Comparison of ENCODE assay signal across 1 cellular context in the genomic region with DNA sequence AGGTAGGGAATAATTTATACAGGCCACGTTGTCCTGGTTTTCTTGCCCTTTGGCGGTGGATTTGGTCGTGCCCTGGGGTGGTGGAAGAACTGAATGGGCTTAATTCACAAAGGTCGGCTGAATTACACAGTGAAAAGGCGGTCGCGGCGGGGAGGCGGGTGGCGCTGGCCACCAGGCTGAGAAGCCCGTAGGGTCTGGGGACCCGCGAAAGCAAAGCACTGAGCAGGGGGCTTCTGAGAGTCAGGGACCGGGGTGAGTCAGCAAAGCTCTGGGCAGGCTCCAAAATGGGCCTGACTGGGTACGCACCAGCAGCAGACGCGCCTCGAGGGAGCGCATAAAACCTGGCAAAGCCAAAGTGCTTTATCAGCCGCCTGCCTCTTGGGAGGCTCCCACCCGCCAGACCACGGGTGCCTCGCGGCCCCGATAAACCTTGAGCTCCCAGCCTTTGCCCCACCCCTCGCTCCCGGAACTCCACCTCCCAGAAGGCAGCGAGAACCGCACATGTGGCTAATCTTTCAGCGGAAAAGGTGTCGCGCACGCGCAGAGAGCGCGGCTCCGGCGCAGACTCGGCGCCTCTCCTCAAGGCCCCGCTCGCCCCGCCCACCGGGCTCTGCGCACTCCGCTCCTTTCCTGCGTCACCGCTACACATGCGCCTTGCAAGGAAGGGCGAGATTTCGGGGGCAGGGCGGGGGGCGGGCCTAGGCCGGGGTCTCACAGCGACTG.
TF ChIP-seq lines count a peak whose summit lies in the region.

No MANE protein-coding gene starts in this region.

TF ChIP-seq in HepG2, 621 proteins besides CTCF, POLR2A, EP300 and RAD21 (continued from another document and continues in another):
- TF ChIP-seq PAF1 (CRISPR knock-in tag; IDR thresholded peaks at IDR 0.05) (no peak), MAF1 (CRISPR knock-in tag; IDR thresholded peaks at IDR 0.05; ENCODE audit: borderline replicate concordance) (no peak), PTBP1 (IDR thresholded peaks at IDR 0.05; ENCODE audit: low read depth, low read length, poor library complexity, severe bottlenecking) (peak; percentile 68), XBP1 (CRISPR knock-in tag; IDR thresholded peaks at IDR 0.05) (peak; percentile 49; the same call in 1 of the 2 replicates), TSC22D2 (CRISPR knock-in tag; IDR thresholded peaks at IDR 0.05; ENCODE audit: borderline replicate concordance) (peak; percentile 51; the same call in 1 of the 2 replicates), ZNF570 (CRISPR knock-in tag; IDR thresholded peaks at IDR 0.05; ENCODE audit: borderline replicate concordance) (no peak), ZNF878 (CRISPR knock-in tag; IDR thresholded peaks at IDR 0.05) (0 out of 2 replicates have a peak, but pooled peaks have one; percentile 19), ZNF777 (CRISPR knock-in tag; IDR thresholded peaks at IDR 0.05) (no peak), SP5 (CRISPR knock-in tag; IDR thresholded peaks at IDR 0.05; ENCODE audit: borderline replicate concordance, low read depth) (peak; percentile 47; the same call in 1 of the 2 replicates), ZNF883 (CRISPR knock-in tag; IDR thresholded peaks at IDR 0.05; ENCODE audit: not compliant biosample characterization) (peak; percentile 48), ZNF598 (CRISPR knock-in tag; IDR thresholded peaks at IDR 0.05; ENCODE audit: borderline replicate concordance) (peak; percentile 69; the same call in 1 of the 2 replicates), FOXK1 (CRISPR knock-in tag; IDR thresholded peaks at IDR 0.05; ENCODE audit: borderline replicate concordance, low read depth) (0 out of 2 replicates have a peak, but pooled peaks have one; percentile 53), PHF5A (CRISPR knock-in tag; IDR thresholded peaks at IDR 0.05; ENCODE audit: low read depth, unreplicated experiment) (no peak), KDM5A (IDR thresholded peaks at IDR 0.05; ENCODE audit: borderline replicate concordance, low read length) (no peak), ZSCAN9 (CRISPR knock-in tag; IDR thresholded peaks at IDR 0.05; ENCODE audit: borderline replicate concordance) (peak; percentile 81), HNRNPL (IDR thresholded peaks at IDR 0.05; ENCODE audit: low read depth, low read length) (0 out of 2 replicates have a peak, but pooled peaks have one; percentile 62), MLLT10 (CRISPR knock-in tag; IDR thresholded peaks at IDR 0.05) (no peak), SAFB2 (CRISPR knock-in tag; IDR thresholded peaks at IDR 0.05; ENCODE audit: borderline replicate concordance, low read depth) (peak; percentile 44; the same call in 1 of the 2 replicates), REL (CRISPR knock-in tag; conservative IDR thresholded peaks at IDR 0.05) (no peak), SOX6 (IDR thresholded peaks at IDR 0.05) (no peak), SOX6 (CRISPR knock-in tag; IDR thresholded peaks at IDR 0.05) (peak; percentile 50; the same call in 1 of the 2 replicates), ZNF557 (CRISPR knock-in tag; IDR thresholded peaks at IDR 0.05) (peak; percentile 51; the same call in 1 of the 2 replicates), RNF2 (conservative IDR thresholded peaks at IDR 0.05; ENCODE audit: low read depth) (peak; percentile 83), SCMH1 (CRISPR knock-in tag; IDR thresholded peaks at IDR 0.05; ENCODE audit: borderline replicate concordance) (no peak), RFX1 (IDR thresholded peaks at IDR 0.05) (no peak), XRCC5 (optimal IDR thresholded peaks at IDR 0.05; ENCODE audit: low read length) (peak; percentile 41), ELF1 (CRISPR knock-in tag; IDR thresholded peaks at IDR 0.05) (peak; percentile 91), ZNF619 (CRISPR knock-in tag; IDR thresholded peaks at IDR 0.05) (peak; percentile 19; the same call in 1 of the 2 replicates)
- TF ChIP-seq, protein P1, sequence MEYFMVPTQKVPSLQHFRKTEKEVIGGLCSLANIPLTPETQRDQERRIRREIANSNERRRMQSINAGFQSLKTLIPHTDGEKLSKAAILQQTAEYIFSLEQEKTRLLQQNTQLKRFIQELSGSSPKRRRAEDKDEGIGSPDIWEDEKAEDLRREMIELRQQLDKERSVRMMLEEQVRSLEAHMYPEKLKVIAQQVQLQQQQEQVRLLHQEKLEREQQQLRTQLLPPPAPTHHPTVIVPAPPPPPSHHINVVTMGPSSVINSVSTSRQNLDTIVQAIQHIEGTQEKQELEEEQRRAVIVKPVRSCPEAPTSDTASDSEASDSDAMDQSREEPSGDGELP (IDR thresholded peaks at IDR 0.05; ENCODE audit: borderline replicate concordance, low read depth): peak; percentile 43; the same call in 1 of the 2 replicates
- TF ChIP-seq, protein P2, sequence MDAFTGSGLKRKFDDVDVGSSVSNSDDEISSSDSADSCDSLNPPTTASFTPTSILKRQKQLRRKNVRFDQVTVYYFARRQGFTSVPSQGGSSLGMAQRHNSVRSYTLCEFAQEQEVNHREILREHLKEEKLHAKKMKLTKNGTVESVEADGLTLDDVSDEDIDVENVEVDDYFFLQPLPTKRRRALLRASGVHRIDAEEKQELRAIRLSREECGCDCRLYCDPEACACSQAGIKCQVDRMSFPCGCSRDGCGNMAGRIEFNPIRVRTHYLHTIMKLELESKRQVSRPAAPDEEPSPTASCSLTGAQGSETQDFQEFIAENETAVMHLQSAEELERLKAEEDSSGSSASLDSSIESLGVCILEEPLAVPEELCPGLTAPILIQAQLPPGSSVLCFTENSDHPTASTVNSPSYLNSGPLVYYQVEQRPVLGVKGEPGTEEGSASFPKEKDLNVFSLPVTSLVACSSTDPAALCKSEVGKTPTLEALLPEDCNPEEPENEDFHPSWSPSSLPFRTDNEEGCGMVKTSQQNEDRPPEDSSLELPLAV (CRISPR knock-in tag; conservative IDR thresholded peaks at IDR 0.05; ENCODE audit: low read depth): no peak
- TF ChIP-seq, protein P3, sequence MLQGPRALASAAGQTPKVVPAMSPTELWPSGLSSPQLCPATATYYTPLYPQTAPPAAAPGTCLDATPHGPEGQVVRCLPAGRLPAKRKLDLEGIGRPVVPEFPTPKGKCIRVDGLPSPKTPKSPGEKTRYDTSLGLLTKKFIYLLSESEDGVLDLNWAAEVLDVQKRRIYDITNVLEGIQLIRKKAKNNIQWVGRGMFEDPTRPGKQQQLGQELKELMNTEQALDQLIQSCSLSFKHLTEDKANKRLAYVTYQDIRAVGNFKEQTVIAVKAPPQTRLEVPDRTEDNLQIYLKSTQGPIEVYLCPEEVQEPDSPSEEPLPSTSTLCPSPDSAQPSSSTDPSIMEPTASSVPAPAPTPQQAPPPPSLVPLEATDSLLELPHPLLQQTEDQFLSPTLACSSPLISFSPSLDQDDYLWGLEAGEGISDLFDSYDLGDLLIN (CRISPR knock-in tag; IDR thresholded peaks at IDR 0.05; ENCODE audit: borderline replicate concordance): no peak
- TF ChIP-seq, protein P4, sequence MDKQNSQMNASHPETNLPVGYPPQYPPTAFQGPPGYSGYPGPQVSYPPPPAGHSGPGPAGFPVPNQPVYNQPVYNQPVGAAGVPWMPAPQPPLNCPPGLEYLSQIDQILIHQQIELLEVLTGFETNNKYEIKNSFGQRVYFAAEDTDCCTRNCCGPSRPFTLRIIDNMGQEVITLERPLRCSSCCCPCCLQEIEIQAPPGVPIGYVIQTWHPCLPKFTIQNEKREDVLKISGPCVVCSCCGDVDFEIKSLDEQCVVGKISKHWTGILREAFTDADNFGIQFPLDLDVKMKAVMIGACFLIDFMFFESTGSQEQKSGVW (CRISPR knock-in tag; IDR thresholded peaks at IDR 0.05; ENCODE audit: borderline replicate concordance): no peak
- TF ChIP-seq, protein P5, sequence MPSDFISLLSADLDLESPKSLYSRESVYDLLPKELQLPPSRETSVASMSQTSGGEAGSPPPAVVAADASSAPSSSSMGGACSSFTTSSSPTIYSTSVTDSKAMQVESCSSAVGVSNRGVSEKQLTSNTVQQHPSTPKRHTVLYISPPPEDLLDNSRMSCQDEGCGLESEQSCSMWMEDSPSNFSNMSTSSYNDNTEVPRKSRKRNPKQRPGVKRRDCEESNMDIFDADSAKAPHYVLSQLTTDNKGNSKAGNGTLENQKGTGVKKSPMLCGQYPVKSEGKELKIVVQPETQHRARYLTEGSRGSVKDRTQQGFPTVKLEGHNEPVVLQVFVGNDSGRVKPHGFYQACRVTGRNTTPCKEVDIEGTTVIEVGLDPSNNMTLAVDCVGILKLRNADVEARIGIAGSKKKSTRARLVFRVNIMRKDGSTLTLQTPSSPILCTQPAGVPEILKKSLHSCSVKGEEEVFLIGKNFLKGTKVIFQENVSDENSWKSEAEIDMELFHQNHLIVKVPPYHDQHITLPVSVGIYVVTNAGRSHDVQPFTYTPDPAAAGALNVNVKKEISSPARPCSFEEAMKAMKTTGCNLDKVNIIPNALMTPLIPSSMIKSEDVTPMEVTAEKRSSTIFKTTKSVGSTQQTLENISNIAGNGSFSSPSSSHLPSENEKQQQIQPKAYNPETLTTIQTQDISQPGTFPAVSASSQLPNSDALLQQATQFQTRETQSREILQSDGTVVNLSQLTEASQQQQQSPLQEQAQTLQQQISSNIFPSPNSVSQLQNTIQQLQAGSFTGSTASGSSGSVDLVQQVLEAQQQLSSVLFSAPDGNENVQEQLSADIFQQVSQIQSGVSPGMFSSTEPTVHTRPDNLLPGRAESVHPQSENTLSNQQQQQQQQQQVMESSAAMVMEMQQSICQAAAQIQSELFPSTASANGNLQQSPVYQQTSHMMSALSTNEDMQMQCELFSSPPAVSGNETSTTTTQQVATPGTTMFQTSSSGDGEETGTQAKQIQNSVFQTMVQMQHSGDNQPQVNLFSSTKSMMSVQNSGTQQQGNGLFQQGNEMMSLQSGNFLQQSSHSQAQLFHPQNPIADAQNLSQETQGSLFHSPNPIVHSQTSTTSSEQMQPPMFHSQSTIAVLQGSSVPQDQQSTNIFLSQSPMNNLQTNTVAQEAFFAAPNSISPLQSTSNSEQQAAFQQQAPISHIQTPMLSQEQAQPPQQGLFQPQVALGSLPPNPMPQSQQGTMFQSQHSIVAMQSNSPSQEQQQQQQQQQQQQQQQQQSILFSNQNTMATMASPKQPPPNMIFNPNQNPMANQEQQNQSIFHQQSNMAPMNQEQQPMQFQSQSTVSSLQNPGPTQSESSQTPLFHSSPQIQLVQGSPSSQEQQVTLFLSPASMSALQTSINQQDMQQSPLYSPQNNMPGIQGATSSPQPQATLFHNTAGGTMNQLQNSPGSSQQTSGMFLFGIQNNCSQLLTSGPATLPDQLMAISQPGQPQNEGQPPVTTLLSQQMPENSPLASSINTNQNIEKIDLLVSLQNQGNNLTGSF (CRISPR knock-in tag; IDR thresholded peaks at IDR 0.05): no peak
- TF ChIP-seq, protein P6, sequence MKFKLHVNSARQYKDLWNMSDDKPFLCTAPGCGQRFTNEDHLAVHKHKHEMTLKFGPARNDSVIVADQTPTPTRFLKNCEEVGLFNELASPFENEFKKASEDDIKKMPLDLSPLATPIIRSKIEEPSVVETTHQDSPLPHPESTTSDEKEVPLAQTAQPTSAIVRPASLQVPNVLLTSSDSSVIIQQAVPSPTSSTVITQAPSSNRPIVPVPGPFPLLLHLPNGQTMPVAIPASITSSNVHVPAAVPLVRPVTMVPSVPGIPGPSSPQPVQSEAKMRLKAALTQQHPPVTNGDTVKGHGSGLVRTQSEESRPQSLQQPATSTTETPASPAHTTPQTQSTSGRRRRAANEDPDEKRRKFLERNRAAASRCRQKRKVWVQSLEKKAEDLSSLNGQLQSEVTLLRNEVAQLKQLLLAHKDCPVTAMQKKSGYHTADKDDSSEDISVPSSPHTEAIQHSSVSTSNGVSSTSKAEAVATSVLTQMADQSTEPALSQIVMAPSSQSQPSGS (CRISPR knock-in tag; IDR thresholded peaks at IDR 0.05): no peak
- TF ChIP-seq, protein P7, sequence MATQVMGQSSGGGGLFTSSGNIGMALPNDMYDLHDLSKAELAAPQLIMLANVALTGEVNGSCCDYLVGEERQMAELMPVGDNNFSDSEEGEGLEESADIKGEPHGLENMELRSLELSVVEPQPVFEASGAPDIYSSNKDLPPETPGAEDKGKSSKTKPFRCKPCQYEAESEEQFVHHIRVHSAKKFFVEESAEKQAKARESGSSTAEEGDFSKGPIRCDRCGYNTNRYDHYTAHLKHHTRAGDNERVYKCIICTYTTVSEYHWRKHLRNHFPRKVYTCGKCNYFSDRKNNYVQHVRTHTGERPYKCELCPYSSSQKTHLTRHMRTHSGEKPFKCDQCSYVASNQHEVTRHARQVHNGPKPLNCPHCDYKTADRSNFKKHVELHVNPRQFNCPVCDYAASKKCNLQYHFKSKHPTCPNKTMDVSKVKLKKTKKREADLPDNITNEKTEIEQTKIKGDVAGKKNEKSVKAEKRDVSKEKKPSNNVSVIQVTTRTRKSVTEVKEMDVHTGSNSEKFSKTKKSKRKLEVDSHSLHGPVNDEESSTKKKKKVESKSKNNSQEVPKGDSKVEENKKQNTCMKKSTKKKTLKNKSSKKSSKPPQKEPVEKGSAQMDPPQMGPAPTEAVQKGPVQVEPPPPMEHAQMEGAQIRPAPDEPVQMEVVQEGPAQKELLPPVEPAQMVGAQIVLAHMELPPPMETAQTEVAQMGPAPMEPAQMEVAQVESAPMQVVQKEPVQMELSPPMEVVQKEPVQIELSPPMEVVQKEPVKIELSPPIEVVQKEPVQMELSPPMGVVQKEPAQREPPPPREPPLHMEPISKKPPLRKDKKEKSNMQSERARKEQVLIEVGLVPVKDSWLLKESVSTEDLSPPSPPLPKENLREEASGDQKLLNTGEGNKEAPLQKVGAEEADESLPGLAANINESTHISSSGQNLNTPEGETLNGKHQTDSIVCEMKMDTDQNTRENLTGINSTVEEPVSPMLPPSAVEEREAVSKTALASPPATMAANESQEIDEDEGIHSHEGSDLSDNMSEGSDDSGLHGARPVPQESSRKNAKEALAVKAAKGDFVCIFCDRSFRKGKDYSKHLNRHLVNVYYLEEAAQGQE (IDR thresholded peaks at IDR 0.05; ENCODE audit: borderline replicate concordance in 1 of 2, low read depth in 1 of 2, low read length in 2 of 2): peak in 1 of 2 experiments; percentile 8; a peak in 1 of 4 replicates
